Comparison of ENCODE assay signal across 27 cellular contexts in genomic region chr6:107625264-107625663, GRCh38.
DNase-seq lines count a peak whose midpoint lies in the region; ATAC-seq and TF ChIP-seq lines count a peak whose summit lies in the region.
"Had no signal": no experiment of that assay in that cellular context is flagged by ENCODE, and none has a peak within 500 bp of the region (broad histone marks: within the 10 kb centered on the region; RNA-seq: fewer than 3 reads in every experiment).

No MANE protein-coding gene starts in this region.

- peaks cover 54% of the 10 kb centered on the region for H3K4me1 ChIP-seq in BE2C
- H3K4me1 ChIP-seq: BLaER1, Caco-2 had no signal

- H3K27ac Mint-ChIP-seq in effector memory CD8-positive, alpha-beta T cell: peak overlapping the region; percentile 30
- no peak overlapping the region for H3K27ac Mint-ChIP-seq in osteocyte (ENCODE audit: unreplicated experiment)
- H3K27ac Mint-ChIP-seq: activated CD4-positive, alpha-beta T cell treated with anti-CD3 and anti-CD28 coated beads for 36 hours; activated CD8-positive, alpha-beta memory T cell treated with anti-CD3 and anti-CD28 coated beads, Interleukin-2, amount 10 ng/mL, durations not matched to agents 7 days and 5 days; activated T-cell treated with anti-CD3 and anti-CD28 coated beads, Interleukin-2, amount 50 U/mL, for 72 hours; dendritic cell treated with granulocyte-macrophage colony-stimulating factor and Interleukin-4, amounts not matched to agents 40 ng/mL and 50 ng/mL, for 4 days; natural killer cell treated with Interleukin-12 subunit alpha and Interleukin-12 subunit beta and Interleukin-15 and Interleukin-18, amount 100 ng/mL, for 72 hours; stimulated activated naive CD8-positive, alpha-beta T cell treated with anti-CD3 and anti-CD28 coated beads, Interleukin-15, Interleukin-2, amounts not matched to agents 100 ng/mL and 50 ng/mL, for 24 hours; T-helper 1 cell treated with Interleukin-12 subunit alpha and Interleukin-12 subunit beta and Interleukin-4 antibody, amounts not matched to agents 30 μg/mL and 1 μg/mL, for 36 hours had no signal

- no peak overlapping the region for H3K4me3 ChIP-seq in BE2C (ENCODE audit: low read depth, low read length)
- H3K4me3 ChIP-seq: BLaER1, cardiac muscle cell, gastroesophageal sphincter, left ventricle myocardium inferior, sigmoid colon had no signal

- peaks cover 0 to 1% of the 10 kb centered on the region in 2 donors for H3K9me3 Mint-ChIP-seq in effector memory CD8-positive, alpha-beta T cell
- H3K9me3 Mint-ChIP-seq in osteocyte (ENCODE audit: unreplicated experiment): no peaks in the 10 kb centered on the region
- H3K9me3 Mint-ChIP-seq: activated T-cell treated with anti-CD3 and anti-CD28 coated beads, Interleukin-2, amount 50 U/mL, for 72 hours; dendritic cell treated with granulocyte-macrophage colony-stimulating factor and Interleukin-4, amounts not matched to agents 40 ng/mL and 50 ng/mL, for 4 days; natural killer cell treated with Interleukin-12 subunit alpha and Interleukin-12 subunit beta and Interleukin-15 and Interleukin-18, amount 100 ng/mL, for 72 hours; stimulated activated naive CD8-positive, alpha-beta T cell treated with anti-CD3 and anti-CD28 coated beads, Interleukin-15, Interleukin-2, amounts not matched to agents 100 ng/mL and 50 ng/mL, for 24 hours; T-helper 1 cell treated with Interleukin-12 subunit alpha and Interleukin-12 subunit beta and Interleukin-4 antibody, amounts not matched to agents 30 μg/mL and 1 μg/mL, for 36 hours had no signal

- H3K36me3 Mint-ChIP-seq in effector memory CD8-positive, alpha-beta T cell (ENCODE audit: insufficient read depth): no peaks in the 10 kb centered on the region
- H3K36me3 Mint-ChIP-seq in osteocyte (ENCODE audit: unreplicated experiment): no peaks in the 10 kb centered on the region
- H3K36me3 Mint-ChIP-seq: natural killer cell treated with Interleukin-12 subunit alpha and Interleukin-12 subunit beta and Interleukin-15 and Interleukin-18, amount 100 ng/mL, for 72 hours had no signal

- no peak overlapping the region for H3K4me3 Mint-ChIP-seq in effector memory CD8-positive, alpha-beta T cell
- no peak overlapping the region for H3K4me3 Mint-ChIP-seq in osteocyte (ENCODE audit: unreplicated experiment)
- H3K4me3 Mint-ChIP-seq: activated CD4-positive, alpha-beta T cell treated with anti-CD3 and anti-CD28 coated beads for 36 hours; activated CD8-positive, alpha-beta memory T cell treated with anti-CD3 and anti-CD28 coated beads, Interleukin-2, amount 10 ng/mL, durations not matched to agents 7 days and 5 days; activated T-cell treated with anti-CD3 and anti-CD28 coated beads, Interleukin-2, amount 50 U/mL, for 72 hours; dendritic cell treated with granulocyte-macrophage colony-stimulating factor and Interleukin-4, amounts not matched to agents 40 ng/mL and 50 ng/mL, for 4 days; natural killer cell treated with Interleukin-12 subunit alpha and Interleukin-12 subunit beta and Interleukin-15 and Interleukin-18, amount 100 ng/mL, for 72 hours; stimulated activated naive CD8-positive, alpha-beta T cell treated with anti-CD3 and anti-CD28 coated beads, Interleukin-15, Interleukin-2, amounts not matched to agents 100 ng/mL and 50 ng/mL, for 24 hours; T-helper 1 cell treated with Interleukin-12 subunit alpha and Interleukin-12 subunit beta and Interleukin-4 antibody, amounts not matched to agents 30 μg/mL and 1 μg/mL, for 36 hours had no signal

- H3K36me3 ChIP-seq in BE2C: no peaks in the 10 kb centered on the region
- H3K36me3 ChIP-seq: BLaER1, cardiac muscle cell, gastroesophageal sphincter, left ventricle myocardium inferior, sigmoid colon had no signal

- no peak for TF ChIP-seq CTCF in BE2C (IDR thresholded peaks at IDR 0.05; ENCODE audit: low read depth, low read length)
- TF ChIP-seq CTCF in osteocyte (IDR thresholded peaks at IDR 0.05): no peak

- H3K9me3 ChIP-seq in BE2C: no peaks in the 10 kb centered on the region
- H3K9me3 ChIP-seq: BLaER1, Caco-2, gastroesophageal sphincter, left ventricle myocardium inferior, sigmoid colon had no signal

- no peak for ATAC-seq in effector memory CD8-positive, alpha-beta T cell (replicated peaks)
- no peak for ATAC-seq in GM18870 (IDR thresholded peaks at IDR 0.05; ENCODE audit: unreplicated experiment)
- ATAC-seq: activated CD4-positive, alpha-beta T cell treated with anti-CD3 and anti-CD28 coated beads for 36 hours; activated CD8-positive, alpha-beta memory T cell treated with anti-CD3 and anti-CD28 coated beads, Interleukin-2, amount 10 ng/mL, durations not matched to agents 7 days and 5 days; activated T-cell treated with anti-CD3 and anti-CD28 coated beads, Interleukin-2, amount 50 U/mL, for 72 hours; gastroesophageal sphincter; natural killer cell treated with Interleukin-12 subunit alpha and Interleukin-12 subunit beta and Interleukin-15 and Interleukin-18, amount 100 ng/mL, for 72 hours had no signal

- H3K27me3 ChIP-seq in BE2C: no peaks in the 10 kb centered on the region
- H3K27me3 ChIP-seq: BLaER1, cardiac muscle cell, gastroesophageal sphincter, sigmoid colon had no signal

- H3K27me3 Mint-ChIP-seq in effector memory CD8-positive, alpha-beta T cell: peaks cover 0 to 9% of the 10 kb centered on the region in 2 donors
- no peaks in the 10 kb centered on the region for H3K27me3 Mint-ChIP-seq in osteocyte (ENCODE audit: unreplicated experiment)
- H3K27me3 Mint-ChIP-seq: activated CD4-positive, alpha-beta T cell treated with anti-CD3 and anti-CD28 coated beads for 36 hours; stimulated activated naive CD8-positive, alpha-beta T cell treated with anti-CD3 and anti-CD28 coated beads, Interleukin-15, Interleukin-2, amounts not matched to agents 100 ng/mL and 50 ng/mL, for 24 hours had no signal

- DNase-seq in BE2C: peak; percentile 52
- DNase-seq in LHCN-M2 (ENCODE audit: low read depth): peak; percentile 24
- peak; percentile 96 for DNase-seq in NCI-H774 (lab: John Stamatoyannopoulos, UW)
- DNase-seq in effector memory CD8-positive, alpha-beta T cell: no peak
- no peak for DNase-seq in islet precursor cell
- no peak for DNase-seq in osteocyte (ENCODE audit: extremely low spot score, unreplicated experiment)
- no peak for DNase-seq in NCI-H187 treated with DMSO at 0.1 percent for 48 hours (lab: John Stamatoyannopoulos, UW)
- DNase-seq: activated CD4-positive, alpha-beta T cell treated with anti-CD3 and anti-CD28 coated beads for 36 hours; activated CD8-positive, alpha-beta memory T cell treated with anti-CD3 and anti-CD28 coated beads, Interleukin-2, amount 10 ng/mL, durations not matched to agents 7 days and 5 days; activated naive CD4-positive, alpha-beta T cell treated with anti-CD3 and anti-CD28 coated beads, Interleukin-2, amount 50 U/mL, for 16 hours; activated T-cell treated with anti-CD3 and anti-CD28 coated beads, Interleukin-2, amount 50 U/mL, for 72 hours; amygdala; Caco-2; hippocampal formation; left ventricle myocardium inferior; midbrain; SIG-M5; sigmoid colon; stimulated activated CD4-positive, alpha-beta T cell treated with anti-CD3 and anti-CD28 coated beads, Interleukin-15, amount 100 ng/mL, for 24 hours had no signal

- H3K4me1 Mint-ChIP-seq in effector memory CD8-positive, alpha-beta T cell (ENCODE audit: low read depth in 2 of 2): peaks cover 9% of the 10 kb centered on the region in 2 donors
- peaks cover 7% of the 10 kb centered on the region for H3K4me1 Mint-ChIP-seq in osteocyte (ENCODE audit: unreplicated experiment)

Comparison
In these comparisons a context has a peak if more than half of its experiments do, and no peak if none do; other contexts are left out.
1. DNase-seq: peak in BE2C (single experiment), LHCN-M2 (single experiment) and NCI-H774 (single experiment); none in effector memory CD8-positive, alpha-beta T cell (0 of 3), islet precursor cell (single experiment), osteocyte (single experiment) and NCI-H187 treated with DMSO at 0.1 percent for 48 hours (single experiment).